ENCODE assay signal across 8 cellular contexts in genomic region chr11:8913961-8914660, GRCh38. TPM values are rescaled to one million over a fixed set of nuclear protein-coding genes. Genes with fewer than 3 reads are reported as not detected.
DNase-seq lines count a peak whose midpoint lies in the region; ATAC-seq and TF ChIP-seq lines count a peak whose summit lies in the region.

No MANE protein-coding gene starts in this region.

- H4K20me1 ChIP-seq in H9 (ENCODE audit: control insufficient read depth, insufficient read depth, insufficient read length), result no peaks in the 10 kb centered on the region
- H4K20me1 ChIP-seq in PC-9 (ENCODE audit: insufficient read depth), result no peaks in the 10 kb centered on the region

- no peaks in the 10 kb centered on the region for H3K79me1 ChIP-seq in H9 (ENCODE audit: insufficient read depth, low read depth, low read length, poor library complexity, severe bottlenecking)

- peaks cover 4% of the 10 kb centered on the region for H3K36me3 ChIP-seq in CD4-positive, alpha-beta memory T cell (ENCODE audit: insufficient read depth, low read length)
- H3K36me3 ChIP-seq in PC-9 (ENCODE audit: low read depth), result no peaks in the 10 kb centered on the region
- peaks cover 0 to 25% of the 10 kb centered on the region in 2 donors for H3K36me3 ChIP-seq in gastrocnemius medialis

- H3K4me2 ChIP-seq in H9 (ENCODE audit: insufficient read depth, insufficient read length, low read length) (no peak overlapping the region), PC-9 (no peak overlapping the region)

- peaks cover 12 to 19% of the 10 kb centered on the region in 2 donors for H3K36me3 Mint-ChIP-seq in CD4-positive, alpha-beta memory T cell
- H3K36me3 Mint-ChIP-seq in H9 (ENCODE audit: insufficient read depth in 1 of 3, low read depth in 3 of 3), result peaks cover 22 to 44% (median 39%) of the 10 kb centered on the region in 3 experiments
- peaks cover 6% of the 10 kb centered on the region for H3K36me3 Mint-ChIP-seq in activated naive CD4-positive, alpha-beta T cell treated with anti-CD3 and anti-CD28 coated beads, Interleukin-2, amount 50 U/mL, for 24 hours
- H3K36me3 Mint-ChIP-seq in glutamatergic neuron (ENCODE audit: unreplicated experiment), result no peaks in the 10 kb centered on the region

- no peak overlapping the region for H2BK20ac ChIP-seq in H9 (ENCODE audit: low read depth, low read length, poor library complexity, severe bottlenecking)

- no peaks in the 10 kb centered on the region; the same call in 1 of the 2 replicates for H3F3A ChIP-seq in PC-9 (ENCODE audit: insufficient read depth, low read depth)

- no peak overlapping the region for H2AK5ac ChIP-seq in H9 (ENCODE audit: insufficient read length, low read length)

- H4K8ac ChIP-seq in H9 (replicated peaks; ENCODE audit: insufficient read length, low read depth, low read length), result no peak overlapping the region

- H3K4me1 Mint-ChIP-seq in CD4-positive, alpha-beta memory T cell, result peaks cover 22 to 38% (median 31%) of the 10 kb centered on the region in 4 donors
- H3K4me1 Mint-ChIP-seq in H9, result peaks cover 31 to 33% of the 10 kb centered on the region in 2 experiments
- H3K4me1 Mint-ChIP-seq in activated naive CD4-positive, alpha-beta T cell treated with anti-CD3 and anti-CD28 coated beads, Interleukin-2, amount 50 U/mL, for 24 hours, result peaks cover 37% of the 10 kb centered on the region
- H3K4me1 Mint-ChIP-seq in glutamatergic neuron (ENCODE audit: low read depth, unreplicated experiment), result peaks cover 15% of the 10 kb centered on the region

- peak overlapping the region; percentile 35 for H3K27ac ChIP-seq in CD4-positive, alpha-beta memory T cell (ENCODE audit: low read depth, low read length)
- no peak overlapping the region for H3K27ac ChIP-seq in H9 (ENCODE audit: insufficient read length, low read depth, low read length)
- no peak overlapping the region for H3K27ac ChIP-seq in PC-9
- H3K27ac ChIP-seq in gastrocnemius medialis, result peak overlapping the region; percentile 11 to 38 (median 22)

- peaks cover 6% of the 10 kb centered on the region for H3K23me2 ChIP-seq in H9 (ENCODE audit: insufficient read length, low read depth, low read length, poor library complexity, severe bottlenecking)

- no peak overlapping the region for H2BK5ac ChIP-seq in H9 (ENCODE audit: insufficient read length, low read length)

- no peak overlapping the region for H3K18ac ChIP-seq in H9 (ENCODE audit: insufficient read length, low read depth, low read length)

- no peak overlapping the region for H2AFZ ChIP-seq in H9 (ENCODE audit: low read length)
- no peak overlapping the region for H2AFZ ChIP-seq in PC-9

- in situ Hi-C loops in gastrocnemius medialis (cut with MboI; ENCODE audit: low sequenced_read_pairs in 4 of 4), result loop anchor here in 1 of 4 donors (25.0 kb wide), 1 partner anchor 227 kb away; the partner anchor contains the start of genes RPL27A and TRIM66

- CTCF ChIA-PET in CD4-positive, alpha-beta memory T cell (lab: Charles Lee; ENCODE audit: partially characterized antibody), result interaction anchor here (0.7 to 3.2 kb wide), 11 partner anchors 9 to 593 kb away, joined by 3 to 56 read pairs (median 5); partner anchors contain the start of gene TMEM9B
- CTCF ChIA-PET in PC-9 (lab: Charles Lee), result no interaction called here

- H2BK120ac ChIP-seq in H9 (ENCODE audit: low read depth, low read length, poor library complexity, severe bottlenecking), result no peak overlapping the region

- peak; percentile 28 to 48 (median 38) for DNase-seq in CD4-positive, alpha-beta memory T cell
- peak; percentile 61 for DNase-seq in H9
- DNase-seq in PC-9, result no peak
- peak; percentile 58 for DNase-seq in glutamatergic neuron
- no peak for DNase-seq in gastrocnemius medialis
- no peak for DNase-seq in hippocampal formation (lab: John Stamatoyannopoulos, UW)

- no peak for ATAC-seq in gastrocnemius medialis
- no peak for ATAC-seq in GM19455 (IDR thresholded peaks at IDR 0.05; ENCODE audit: unreplicated experiment)

- no peak for TF ChIP-seq POLR2A in gastrocnemius medialis (IDR thresholded peaks at IDR 0.05)

- no TSS peak for BruUV-seq in PC-9 (replicated peaks; lab: Mats Ljungman, UMichigan)

- H3K9me2 ChIP-seq in PC-9 (ENCODE audit: insufficient read depth), result no peaks in the 10 kb centered on the region

- H4K5ac ChIP-seq in H9 (ENCODE audit: insufficient read length, low read depth, low read length), result no peak overlapping the region

- H3K79me2 ChIP-seq in H9 (ENCODE audit: insufficient read depth, low read length) (no peaks in the 10 kb centered on the region; the same call in 1 of the 2 replicates), PC-9 (ENCODE audit: low read depth) (0 out of 2 replicates have a peak, but pooled peaks cover 5% of the 10 kb centered on the region)

- TF ChIP-seq CTCF in H9 (conservative IDR thresholded peaks at IDR 0.05), result peak; percentile 81
- peak; percentile 66 for TF ChIP-seq CTCF in PC-9 (conservative IDR thresholded peaks at IDR 0.05)
- no peak for TF ChIP-seq CTCF in glutamatergic neuron (IDR thresholded peaks at IDR 0.05; ENCODE audit: partially characterized antibody, unreplicated experiment)
- TF ChIP-seq CTCF in gastrocnemius medialis (IDR thresholded peaks at IDR 0.05 in 4 of 5, conservative IDR thresholded peaks at IDR 0.05 in 1 of 5), result peak in 2 of 5 experiments; percentile 16 to 19

- H3K27me3 ChIP-seq in CD4-positive, alpha-beta memory T cell (ENCODE audit: insufficient read depth, low read length), result no peaks in the 10 kb centered on the region
- no peaks in the 10 kb centered on the region; the same call in 1 of the 2 replicates for H3K27me3 ChIP-seq in H9 (ENCODE audit: insufficient read depth, low read length)
- no peaks in the 10 kb centered on the region for H3K27me3 ChIP-seq in PC-9 (ENCODE audit: insufficient read depth, low read depth)
- no peaks in the 10 kb centered on the region for H3K27me3 ChIP-seq in gastrocnemius medialis

- peak overlapping the region; percentile 72 to 90 (median 84) for H3K4me3 Mint-ChIP-seq in CD4-positive, alpha-beta memory T cell
- H3K4me3 Mint-ChIP-seq in H9 (peak overlapping the region in 1 of 2 experiments; percentile 41; a peak in 2 of 5 replicates), glutamatergic neuron (ENCODE audit: unreplicated experiment) (peak overlapping the region; percentile 28)
- peak overlapping the region; percentile 79 for H3K4me3 Mint-ChIP-seq in activated naive CD4-positive, alpha-beta T cell treated with anti-CD3 and anti-CD28 coated beads, Interleukin-2, amount 50 U/mL, for 24 hours

- no peak overlapping the region for H2BK15ac ChIP-seq in H9 (ENCODE audit: low read depth, low read length)

- H3K23ac ChIP-seq in H9 (ENCODE audit: insufficient read length, low read depth, low read length), result no peak overlapping the region

- POLR2A ChIA-PET in CD4-positive, alpha-beta memory T cell (lab: Charles Lee; ENCODE audit: partially characterized antibody), result interaction anchor here (1.1 to 2.2 kb wide), 3 partner anchors 46 to 226 kb away, joined by 5 to 12 read pairs (median 11); partner anchors contain the start of gene TMEM9B
- POLR2A ChIA-PET in PC-9 (lab: Charles Lee; ENCODE audit: unreplicated experiment), result no interaction called here

- H3K4me3 ChIP-seq in CD4-positive, alpha-beta memory T cell (ENCODE audit: low read length in 2 of 2), result peak overlapping the region in 1 of 2 donors; percentile 15
- H3K4me3 ChIP-seq in PC-9, result no peak overlapping the region
- H3K4me3 ChIP-seq in gastrocnemius medialis, result no peak overlapping the region

- no peak overlapping the region for H3K56ac ChIP-seq in H9 (ENCODE audit: insufficient read length, low read depth, low read length)

- no CpG with 5 or more reads among the region's 9 CpGs for WGBS in H9 (ENCODE audit: extremely low coverage, insufficient read length, low lambda C conversion rate)

- H3T11ph ChIP-seq in H9 (ENCODE audit: low read length), result no peak overlapping the region

- H3K14ac ChIP-seq in H9 (ENCODE audit: insufficient read depth, low read length), result no peak overlapping the region

- H3K9me3 ChIP-seq in CD4-positive, alpha-beta memory T cell (ENCODE audit: control insufficient read depth in 1 of 2, low read length in 2 of 2), result no peaks in the 10 kb centered on the region
- H3K9me3 ChIP-seq in H9 (ENCODE audit: control insufficient read depth, low read depth, low read length) (no peaks in the 10 kb centered on the region), PC-9 (ENCODE audit: insufficient read depth, low read depth) (no peaks in the 10 kb centered on the region), gastrocnemius medialis (no peaks in the 10 kb centered on the region)

- no peak overlapping the region for H3K4ac ChIP-seq in H9 (ENCODE audit: low read depth, low read length)

- H3K27ac Mint-ChIP-seq in CD4-positive, alpha-beta memory T cell, result peak overlapping the region; percentile 78 to 94 (median 92)
- H3K27ac Mint-ChIP-seq in H9 (no peak overlapping the region; a peak in 1 of 7 replicates), glutamatergic neuron (ENCODE audit: unreplicated experiment) (no peak overlapping the region)
- peak overlapping the region; percentile 94 for H3K27ac Mint-ChIP-seq in activated naive CD4-positive, alpha-beta T cell treated with anti-CD3 and anti-CD28 coated beads, Interleukin-2, amount 50 U/mL, for 24 hours

- H3K9me3 Mint-ChIP-seq in CD4-positive, alpha-beta memory T cell, result no peaks in the 10 kb centered on the region
- H3K9me3 Mint-ChIP-seq in H9 (no peaks in the 10 kb centered on the region), glutamatergic neuron (ENCODE audit: unreplicated experiment) (peaks cover 8% of the 10 kb centered on the region)
- H3K9me3 Mint-ChIP-seq in activated naive CD4-positive, alpha-beta T cell treated with anti-CD3 and anti-CD28 coated beads, Interleukin-2, amount 50 U/mL, for 24 hours, result no peaks in the 10 kb centered on the region

- H2BK12ac ChIP-seq in H9 (ENCODE audit: insufficient read length, low read depth, low read length), result no peak overlapping the region

- peaks cover 32% of the 10 kb centered on the region for H3K4me1 ChIP-seq in CD4-positive, alpha-beta memory T cell (ENCODE audit: insufficient read depth, low read length)
- H3K4me1 ChIP-seq in H9 (ENCODE audit: insufficient read depth, low read length), result peaks cover 8% of the 10 kb centered on the region; the same call in 1 of the 2 replicates
- peaks cover 13% of the 10 kb centered on the region for H3K4me1 ChIP-seq in PC-9 (replicated peaks; ENCODE audit: insufficient read depth)
- H3K4me1 ChIP-seq in gastrocnemius medialis, result peaks cover 19 to 31% of the 10 kb centered on the region in 2 donors

- intact Hi-C loops in CD4-positive, alpha-beta memory T cell (cut with micrococcal nuclease), result loop anchor here (1.0 to 5.0 kb wide), 8 partner anchors 45 to 658 kb away; partner anchors contain the start of genes NRIP3, TMEM41B, WEE1 and ZNF143
- intact Hi-C loops in PC-9 (cut with micrococcal nuclease; ENCODE audit: unreplicated experiment) (loop anchor here (5.0 kb wide), 1 partner anchor 223 kb away; no protein-coding TSS in a partner anchor), gastrocnemius medialis (cut with DNase I; ENCODE audit: low total_unique reads) (loop anchor here (5.0 kb wide), 1 partner anchor 107 kb away; no protein-coding TSS in a partner anchor)

- H3K27me3 Mint-ChIP-seq in CD4-positive, alpha-beta memory T cell, result no peaks in the 10 kb centered on the region
- peaks cover 11% of the 10 kb centered on the region for H3K27me3 Mint-ChIP-seq in H9 (ENCODE audit: low read depth)
- H3K27me3 Mint-ChIP-seq in activated naive CD4-positive, alpha-beta T cell treated with anti-CD3 and anti-CD28 coated beads, Interleukin-2, amount 50 U/mL, for 24 hours, result no peaks in the 10 kb centered on the region
- peaks cover 4% of the 10 kb centered on the region for H3K27me3 Mint-ChIP-seq in glutamatergic neuron (ENCODE audit: unreplicated experiment)

- no peak overlapping the region for H3K9ac ChIP-seq in H9 (ENCODE audit: extremely low read depth, insufficient read length, low read length)

- no peak overlapping the region for H4K91ac ChIP-seq in H9 (ENCODE audit: insufficient read length, low read depth, low read length)

RNA-seq across cellular contexts. Expression of gene AKIP1, which starts 3.1 kb away (rescaled TPM):
- 10 to 100 TPM; 13.3 to 14.5 TPM for total RNA-seq in CD4-positive, alpha-beta memory T cell
- polyA plus RNA-seq in CD4-positive, alpha-beta memory T cell, result 10 to 100 TPM; 16.5 to 20.2 TPM
- total RNA-seq in H9 (2021), result 21.0 and 22.3 TPM in 2 replicates
- 16.7 and 17.7 TPM in 2 replicates for total RNA-seq in PC-9 (2021)
- total RNA-seq in glutamatergic neuron (ENCODE audit: unreplicated experiment), result 25.7 TPM
- 10 to 100 TPM; 13.8 to 33.5 (median 25.0) TPM for total RNA-seq in gastrocnemius medialis

RNA-seq across cellular contexts. Expression of gene C11orf16, which starts 18.6 kb away (rescaled TPM):
- not detected for total RNA-seq in CD4-positive, alpha-beta memory T cell
- under 1 TPM in 1 of 2 donors, not detected in 1; 0.10 TPM for polyA plus RNA-seq in CD4-positive, alpha-beta memory T cell
- 0.15 TPM in 1 of 2 replicates, not detected in the other for total RNA-seq in H9 (2021)
- not detected in 2 replicates for total RNA-seq in PC-9 (2021)
- total RNA-seq in glutamatergic neuron (ENCODE audit: unreplicated experiment), result not detected
- total RNA-seq in gastrocnemius medialis, result not detected

RNA-seq across cellular contexts. Expression of gene ASCL3, which starts 28.7 kb away (rescaled TPM):
- not detected for total RNA-seq in CD4-positive, alpha-beta memory T cell
- not detected for polyA plus RNA-seq in CD4-positive, alpha-beta memory T cell
- total RNA-seq in H9 (2021) (not detected in 2 replicates), PC-9 (2021) (not detected in 2 replicates), glutamatergic neuron (ENCODE audit: unreplicated experiment) (not detected), gastrocnemius medialis (not detected)

RNA-seq across cellular contexts. Expression of gene TMEM9B, which starts 50.1 kb away (rescaled TPM):
- 10 to 100 TPM; 36.8 to 38.9 TPM for total RNA-seq in CD4-positive, alpha-beta memory T cell
- 100 to 1,000 TPM in 1 of 2 donors, 10 to 100 TPM in 1; 97.6 to 164 TPM for polyA plus RNA-seq in CD4-positive, alpha-beta memory T cell
- total RNA-seq in H9 (2021), result 12.6 and 13.6 TPM in 2 replicates
- 12.0 and 13.4 TPM in 2 replicates for total RNA-seq in PC-9 (2021)
- 31.3 TPM for total RNA-seq in glutamatergic neuron (ENCODE audit: unreplicated experiment)
- total RNA-seq in gastrocnemius medialis, result 10 to 100 TPM; 29.4 to 45.3 (median 40.1) TPM

Comparison
In these comparisons a context has a peak if more than half of its experiments do, and no peak if none do; other contexts are left out.
1. DNase-seq: peak in CD4-positive, alpha-beta memory T cell (5 of 5), H9 (single experiment) and glutamatergic neuron (single experiment); none in PC-9 (0 of 2), gastrocnemius medialis (0 of 2) and hippocampal formation (0 of 2).
2. H3K27ac ChIP-seq: peak in CD4-positive, alpha-beta memory T cell (single experiment) and gastrocnemius medialis (4 of 4); none in H9 (single experiment) and PC-9 (single experiment).
3. H3K27ac Mint-ChIP-seq: peak in CD4-positive, alpha-beta memory T cell (7 of 7) and activated naive CD4-positive, alpha-beta T cell treated with anti-CD3 and anti-CD28 coated beads, Interleukin-2, amount 50 U/mL, for 24 hours (single experiment); none in H9 (0 of 3) and glutamatergic neuron (single experiment).